Comparison of ENCODE assay signal across 19 cellular contexts in the genomic region with DNA sequence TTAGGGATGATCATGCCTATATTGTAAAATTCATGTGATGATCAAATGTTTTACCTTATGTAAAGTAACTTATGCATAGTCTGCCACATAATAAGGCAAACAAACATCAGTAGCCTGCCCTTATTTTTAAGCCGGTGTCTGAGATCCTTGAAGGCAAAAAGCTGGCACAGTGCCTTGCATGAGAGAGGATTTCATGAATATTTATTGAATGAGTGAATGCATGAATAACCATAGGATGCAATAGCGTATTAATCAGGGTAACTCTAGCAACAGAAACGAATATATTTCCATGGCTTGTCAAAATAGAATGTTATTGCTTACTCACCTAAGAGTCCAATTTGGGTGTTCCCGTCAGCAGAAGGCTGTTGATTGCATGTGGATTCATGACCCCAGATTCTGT. TPM values are rescaled to one million over a fixed set of nuclear protein-coding genes. Genes with fewer than 3 reads are reported as not detected.
A peak's percentile ranks its signal among the peaks of the same experiment; 100 is the strongest.
DNase-seq lines count a peak whose midpoint lies in the region; ATAC-seq, FAIRE-seq and TF ChIP-seq lines count a peak whose summit lies in the region.
"Had no signal": no experiment of that assay in that cellular context is flagged by ENCODE, and none has a peak within 500 bp of the region (broad histone marks: within the 10 kb centered on the region; RNA-seq: fewer than 3 reads in every experiment).

No MANE protein-coding gene starts in this region.

- H3K36me3 ChIP-seq in A673 (ENCODE audit: insufficient read depth, low read length, poor library complexity, severe bottlenecking) (no peaks in the 10 kb centered on the region), GM23248 (ENCODE audit: low read depth) (no peaks in the 10 kb centered on the region), SK-N-MC (ENCODE audit: insufficient read depth, low read length) (no peaks in the 10 kb centered on the region), HepG2 (replicated peaks in 1 of 2; ENCODE audit: control insufficient read depth in 1 of 2, insufficient read depth in 2 of 2, low read length in 2 of 2) (no peaks in the 10 kb centered on the region)

- no peak overlapping the region for H2AFZ ChIP-seq in GM23248
- no peak overlapping the region for H2AFZ ChIP-seq in HepG2 (ENCODE audit: low read length)

- POLR2A ChIA-PET in A673 (lab: Charles Lee; ENCODE audit: low non-redundant PET) (interaction anchor here (0.6 kb wide), 1 partner anchor 10 kb away, joined by 20 read pairs; no protein-coding TSS in a partner anchor), HepG2 (lab: Yijun Ruan, JAX) (no interaction called here)

- TF ChIP-seq EP300 in HepG2 (IDR thresholded peaks at IDR 0.05; ENCODE audit: low read depth in 2 of 2, low read length in 2 of 2): no peak
- no peak for TF ChIP-seq EP300 in HepG2 (CRISPR knock-in tag; IDR thresholded peaks at IDR 0.05; ENCODE audit: borderline replicate concordance)

- H3K27ac ChIP-seq in A673 (ENCODE audit: low read depth, low read length, poor library complexity, severe bottlenecking) (no peak overlapping the region), GM23248 (no peak overlapping the region), SK-N-MC (no peak overlapping the region), HepG2 (ENCODE audit: extremely low read length, insufficient read depth, low read length) (no peak overlapping the region)

- intact Hi-C loops in A673 (cut with micrococcal nuclease; ENCODE audit: unreplicated experiment): no loop called here
- intact Hi-C loops in HepG2 (cut with micrococcal nuclease; ENCODE audit: unreplicated experiment): no loop called here

- H3K4me3 ChIP-seq in A673 (ENCODE audit: low read depth, low read length, poor library complexity, severe bottlenecking) (no peak overlapping the region), GM23248 (no peak overlapping the region), SK-N-MC (no peak overlapping the region), fibroblast of mammary gland (ENCODE audit: control insufficient read depth, low read depth, low read length) (no peak overlapping the region), HepG2 (replicated peaks in 1 of 3; ENCODE audit: insufficient read depth in 1 of 3, low read depth in 2 of 3, low read length in 3 of 3) (no peak overlapping the region)

- no peak overlapping the region for H3K4me2 ChIP-seq in GM23248 (ENCODE audit: unreplicated experiment)
- H3K4me2 ChIP-seq in HepG2 (ENCODE audit: low read depth, low read length): no peak overlapping the region
- H3K4me2 ChIP-seq: SK-N-SH had no signal

- no peak for FAIRE-seq in HepG2 (lab: Jason Lieb, UNC)
- FAIRE-seq: H1 had no signal

- no peaks in the 10 kb centered on the region for H3K9me3 ChIP-seq in A673 (ENCODE audit: low read depth, low read length, poor library complexity, severe bottlenecking)
- H3K9me3 ChIP-seq in GM23248 (ENCODE audit: low read depth): no peaks in the 10 kb centered on the region
- H3K9me3 ChIP-seq in SK-N-MC (ENCODE audit: low read depth, low read length): no peaks in the 10 kb centered on the region
- peaks cover 10% of the 10 kb centered on the region; the same call in 1 of the 2 replicates for H3K9me3 ChIP-seq in HepG2 (ENCODE audit: low read length)
- H3K9me3 ChIP-seq: SK-N-SH had no signal

- H3K4me1 ChIP-seq in A673 (ENCODE audit: insufficient read depth, low read length, poor library complexity, severe bottlenecking): no peaks in the 10 kb centered on the region
- H3K4me1 ChIP-seq in GM23248 (ENCODE audit: insufficient read depth): no peaks in the 10 kb centered on the region
- H3K4me1 ChIP-seq in HepG2 (ENCODE audit: insufficient read depth, low read length): no peaks in the 10 kb centered on the region; the same call in 1 of the 2 replicates

- no peak for ATAC-seq in HepG2

- no peak for TF ChIP-seq POLR2A in HepG2 (IDR thresholded peaks at IDR 0.05; ENCODE audit: insufficient read depth in 1 of 2, low read depth in 2 of 2, low read length in 2 of 2)

- no peaks in the 10 kb centered on the region for H3K9me2 ChIP-seq in GM23248 (ENCODE audit: insufficient read depth)
- H3K9me2 ChIP-seq: SK-N-SH had no signal

- CTCF ChIA-PET in A673 (lab: Charles Lee) (no interaction called here), HepG2 (lab: Yijun Ruan, JAX; ENCODE audit: low intra/inter-chr PET ratio, low total read pairs) (no interaction called here)

- 38% methylated on average over 4 of the region's 4 CpGs for WGBS in GM23248 (ENCODE audit: low coverage in 1 of 2, low lambda C conversion rate in 2 of 2, missing lambda C conversion rate in 2 of 2), 2 experiments
- WGBS in HepG2 (ENCODE audit: low lambda C conversion rate): 35% methylated on average over 4 of the region's 4 CpGs

- no peak for TF ChIP-seq CTCF in A673 (conservative IDR thresholded peaks at IDR 0.05; ENCODE audit: low read depth, low read length)
- no peak for TF ChIP-seq CTCF in fibroblast of mammary gland (conservative IDR thresholded peaks at IDR 0.05; ENCODE audit: control insufficient read depth, insufficient read depth, low read depth, low read length)
- no peak for TF ChIP-seq CTCF in HepG2 (CRISPR knock-in tag; IDR thresholded peaks at IDR 0.05)

- in situ Hi-C loops in GM23248 (cut with MboI): no loop called here
- in situ Hi-C loops in HepG2 (cut with HindIII; ENCODE audit: extremely low pct_ligation_motif_present, low pct_unique_long_range_greater_than_20kb): no loop called here

- no peaks in the 10 kb centered on the region for H3F3A ChIP-seq in GM23248 (ENCODE audit: insufficient read depth)

- BruUV-seq in A673 (replicated peaks; lab: Mats Ljungman, UMichigan): no TSS peak
- no TSS peak for BruUV-seq in HepG2 (replicated peaks; lab: Mats Ljungman, UMichigan)

- H3K27me3 ChIP-seq in A673 (replicated peaks; ENCODE audit: insufficient read depth, low read depth, low read length, poor library complexity): no peaks in the 10 kb centered on the region
- peaks cover 9% of the 10 kb centered on the region; the same call in 1 of the 2 replicates for H3K27me3 ChIP-seq in GM23248 (replicated peaks; ENCODE audit: insufficient read depth)
- no peaks in the 10 kb centered on the region for H3K27me3 ChIP-seq in HepG2 (ENCODE audit: control insufficient read depth in 1 of 2, insufficient read depth in 2 of 2, low read length in 2 of 2)

- DNase-seq in A673 (ENCODE audit: low spot score): peak; percentile 68
- DNase-seq in GM23248: peak; percentile 35
- peak; percentile 28 for DNase-seq in SK-N-MC (ENCODE audit: low read depth, low spot score)
- peak; percentile 11 for DNase-seq in fibroblast of mammary gland (ENCODE audit: low read depth)
- no peak for DNase-seq in activated naive CD4-positive, alpha-beta T cell (lab: John Stamatoyannopoulos, UW)
- no peak for DNase-seq in activated CD8-positive, alpha-beta memory T cell treated with anti-CD3 and anti-CD28 coated beads, Interleukin-2, amount 50 U/mL, for 4 hours
- DNase-seq in HepG2 (ENCODE audit: low spot score): no peak
- DNase-seq in DMS53 treated with DMSO at 0.1 percent for 48 hours (lab: John Stamatoyannopoulos, UW; ENCODE audit: unreplicated experiment): no peak
- DNase-seq: CD4-positive, alpha-beta T cell; DMS53; KG1; MV-4-11; NCI-H1417; NCI-H1930; NCI-H226; NCI-H774; Right ventricle myocardium superior; SK-N-SH had no signal

- TF ChIP-seq RAD21 in HepG2 (CRISPR knock-in tag; IDR thresholded peaks at IDR 0.05): no peak

- H3K9ac ChIP-seq in GM23248 (no peak overlapping the region), SK-N-MC (ENCODE audit: insufficient read length) (no peak overlapping the region), HepG2 (ENCODE audit: insufficient read depth, low read depth, low read length) (no peak overlapping the region)
- H3K9ac ChIP-seq: SK-N-SH had no signal

- H4K20me1 ChIP-seq in GM23248 (ENCODE audit: insufficient read depth) (no peaks in the 10 kb centered on the region), HepG2 (ENCODE audit: insufficient read depth, low read length) (no peaks in the 10 kb centered on the region)

- H3K79me2 ChIP-seq in GM23248 (ENCODE audit: insufficient read depth) (no peaks in the 10 kb centered on the region), HepG2 (ENCODE audit: insufficient read depth, low read length) (no peaks in the 10 kb centered on the region)

TF ChIP-seq in HepG2, 621 proteins besides CTCF, POLR2A, EP300 and RAD21:
- TF ChIP-seq SP4 (CRISPR knock-in tag; IDR thresholded peaks at IDR 0.05): no peak
TF ChIP-seq in HepG2: peak in this region for 0.

RNA-seq across cellular contexts. Expression of a gene that starts 34.9 kb away (rescaled TPM):
- total RNA-seq in A673 (2021) (43.5 and 46.0 TPM in 2 replicates), HepG2 (2016; rRNA removed; fragmentation: Illumina TruSeq; extraction: Trizol) (32.2 and 48.7 TPM in 2 replicates)
- 30.5 and 33.8 TPM in 2 replicates for total RNA-seq in GM23248 (2014; rRNA removed; shearing (Covaris generic))
- polyA plus RNA-seq in GM23248 (2016; fragmentation: Nextera tagmentation; extraction: Ambion mirVana) (11.4 and 12.5 TPM in 2 replicates), HepG2 (2011; rRNA removed) (35.2 and 41.8 TPM in 2 replicates)
- total RNA-seq in HepG2 (2016; cell fraction: cytosol; rRNA removed; fragmentation: Illumina TruSeq; extraction: Trizol; ENCODE audit: low read depth): 7.9 and 10.0 TPM in 2 replicates
- total RNA-seq in HepG2 (2016; cell fraction: insoluble cytoplasmic fraction; rRNA removed; fragmentation: Illumina TruSeq; extraction: Trizol): 31.9 and 48.3 TPM in 2 replicates
- 29.9 and 30.3 TPM in 2 replicates for total RNA-seq in HepG2 (2016; cell fraction: membrane; rRNA removed; fragmentation: Illumina TruSeq; extraction: Trizol)
- 45.4 and 45.9 TPM in 2 replicates for total RNA-seq in HepG2 (2016; cell fraction: nucleus; rRNA removed; fragmentation: Illumina TruSeq; extraction: Trizol)
- 29.3 and 34.4 TPM in 2 replicates for polyA plus RNA-seq in HepG2 (2011; cell fraction: cytosol; rRNA removed)
- polyA plus RNA-seq in HepG2 (2011; cell fraction: nucleus; rRNA removed): 44.3 and 48.4 TPM in 2 replicates
- 22.4 and 25.6 TPM in 2 replicates for polyA plus RNA-seq in HepG2 (2012)
- polyA plus RNA-seq in HepG2 (2016; cell fraction: cytosol; fragmentation: Illumina TruSeq; extraction: Trizol; ENCODE audit: low read depth): 1.9 and 2.4 TPM in 2 replicates
- 35.0 and 37.4 TPM in 2 replicates for polyA plus RNA-seq in HepG2 (2016; cell fraction: insoluble cytoplasmic fraction; fragmentation: Illumina TruSeq; extraction: Trizol; ENCODE audit: low read depth)
- polyA plus RNA-seq in HepG2 (2016; cell fraction: membrane; fragmentation: Illumina TruSeq; extraction: Trizol; ENCODE audit: low read depth): 14.1 and 14.7 TPM in 2 replicates
- 46.5 and 48.4 TPM in 2 replicates for polyA plus RNA-seq in HepG2 (2016; cell fraction: nucleus; fragmentation: Illumina TruSeq; extraction: Trizol; ENCODE audit: insufficient read depth, low read depth)
- polyA minus RNA-seq in HepG2 (2011; rRNA and poly(A)+ RNA removed; ENCODE audit: low replicate concordance): 122 and 306 TPM in 2 replicates
- 33.3 and 38.3 TPM in 2 replicates for polyA minus RNA-seq in HepG2 (2011; cell fraction: cytosol; rRNA and poly(A)+ RNA removed)
- polyA minus RNA-seq in HepG2 (2011; cell fraction: nucleus; rRNA and poly(A)+ RNA removed): 160 and 161 TPM in 2 replicates

Comparison
In these comparisons a context has a peak if more than half of its experiments do, and no peak if none do; other contexts are left out.
1. DNase-seq: peak in A673 (single experiment), GM23248 (single experiment), SK-N-MC (single experiment) and fibroblast of mammary gland (single experiment); none in activated naive CD4-positive, alpha-beta T cell (0 of 4), activated CD8-positive, alpha-beta memory T cell treated with anti-CD3 and anti-CD28 coated beads, Interleukin-2, amount 50 U/mL, for 4 hours (single experiment), HepG2 (single experiment) and DMS53 treated with DMSO at 0.1 percent for 48 hours (single experiment).